Comparison of ENCODE assay signal across 1 cellular context in genomic region chr12:78916845-78917480, GRCh38.
TF ChIP-seq lines count a peak whose summit lies in the region.

No MANE protein-coding gene starts in this region.

TF ChIP-seq in K562, 482 proteins besides CTCF, POLR2A, EP300 and RAD21 (continued from another document):
- TF ChIP-seq, protein P1, sequence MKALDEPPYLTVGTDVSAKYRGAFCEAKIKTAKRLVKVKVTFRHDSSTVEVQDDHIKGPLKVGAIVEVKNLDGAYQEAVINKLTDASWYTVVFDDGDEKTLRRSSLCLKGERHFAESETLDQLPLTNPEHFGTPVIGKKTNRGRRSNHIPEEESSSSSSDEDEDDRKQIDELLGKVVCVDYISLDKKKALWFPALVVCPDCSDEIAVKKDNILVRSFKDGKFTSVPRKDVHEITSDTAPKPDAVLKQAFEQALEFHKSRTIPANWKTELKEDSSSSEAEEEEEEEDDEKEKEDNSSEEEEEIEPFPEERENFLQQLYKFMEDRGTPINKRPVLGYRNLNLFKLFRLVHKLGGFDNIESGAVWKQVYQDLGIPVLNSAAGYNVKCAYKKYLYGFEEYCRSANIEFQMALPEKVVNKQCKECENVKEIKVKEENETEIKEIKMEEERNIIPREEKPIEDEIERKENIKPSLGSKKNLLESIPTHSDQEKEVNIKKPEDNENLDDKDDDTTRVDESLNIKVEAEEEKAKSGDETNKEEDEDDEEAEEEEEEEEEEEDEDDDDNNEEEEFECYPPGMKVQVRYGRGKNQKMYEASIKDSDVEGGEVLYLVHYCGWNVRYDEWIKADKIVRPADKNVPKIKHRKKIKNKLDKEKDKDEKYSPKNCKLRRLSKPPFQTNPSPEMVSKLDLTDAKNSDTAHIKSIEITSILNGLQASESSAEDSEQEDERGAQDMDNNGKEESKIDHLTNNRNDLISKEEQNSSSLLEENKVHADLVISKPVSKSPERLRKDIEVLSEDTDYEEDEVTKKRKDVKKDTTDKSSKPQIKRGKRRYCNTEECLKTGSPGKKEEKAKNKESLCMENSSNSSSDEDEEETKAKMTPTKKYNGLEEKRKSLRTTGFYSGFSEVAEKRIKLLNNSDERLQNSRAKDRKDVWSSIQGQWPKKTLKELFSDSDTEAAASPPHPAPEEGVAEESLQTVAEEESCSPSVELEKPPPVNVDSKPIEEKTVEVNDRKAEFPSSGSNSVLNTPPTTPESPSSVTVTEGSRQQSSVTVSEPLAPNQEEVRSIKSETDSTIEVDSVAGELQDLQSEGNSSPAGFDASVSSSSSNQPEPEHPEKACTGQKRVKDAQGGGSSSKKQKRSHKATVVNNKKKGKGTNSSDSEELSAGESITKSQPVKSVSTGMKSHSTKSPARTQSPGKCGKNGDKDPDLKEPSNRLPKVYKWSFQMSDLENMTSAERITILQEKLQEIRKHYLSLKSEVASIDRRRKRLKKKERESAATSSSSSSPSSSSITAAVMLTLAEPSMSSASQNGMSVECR (CRISPR knock-in tag; IDR thresholded peaks at IDR 0.05) = no peak
- 0 out of 2 replicates have a peak, but pooled peaks have one; percentile 12 for TF ChIP-seq MAFG (tag; conservative IDR thresholded peaks at IDR 0.05)
